16 cellular contexts compared by ENCODE assay signal in genomic region chr5:112316731-112317130, GRCh38.
DNase-seq lines count a peak whose midpoint lies in the region; ATAC-seq and TF ChIP-seq lines count a peak whose summit lies in the region.
"Had no signal": no experiment of that assay in that cellular context is flagged by ENCODE, and none has a peak within 500 bp of the region (broad histone marks: within the 10 kb centered on the region; RNA-seq: fewer than 3 reads in every experiment).

No MANE protein-coding gene starts in this region.

- CTCF ChIA-PET in HEK293 (lab: Yijun Ruan, JAX), result interaction anchor here (1.8 kb wide), 1 partner anchor 103 kb away, joined by 5 read pairs; no protein-coding TSS in a partner anchor

- no peak overlapping the region for H3K9ac ChIP-seq in parathyroid adenoma

- no peak overlapping the region for H2AFZ ChIP-seq in parathyroid adenoma

- H3K27me3 ChIP-seq in esophagus (ENCODE audit: control insufficient read depth in 1 of 2, insufficient read depth in 2 of 2, low read length in 2 of 2) (no peaks in the 10 kb centered on the region), parathyroid adenoma (ENCODE audit: control insufficient read depth, insufficient read depth, low read length) (no peaks in the 10 kb centered on the region)

- H3K4me3 ChIP-seq in HEK293 (ENCODE audit: low read depth, low read length), result no peak overlapping the region
- H3K4me3 ChIP-seq in esophagus (ENCODE audit: low read depth in 1 of 2, low read length in 2 of 2), result no peak overlapping the region
- no peak overlapping the region for H3K4me3 ChIP-seq in parathyroid adenoma (ENCODE audit: low read depth, low read length)
- H3K4me3 ChIP-seq: K562 had no signal

- WGBS in esophagus, 2 donors, result 48 to 57% methylated on average over 2 of the region's 2 CpGs

- TF ChIP-seq RAD21 in Ishikawa (IDR thresholded peaks at IDR 0.05; ENCODE audit: low read depth), result no peak

- H3K4me1 ChIP-seq in HEK293 (ENCODE audit: control insufficient read depth, insufficient read depth, low read length) (no peaks in the 10 kb centered on the region), esophagus (ENCODE audit: control insufficient read depth in 2 of 2, insufficient read depth in 2 of 2, low read length in 1 of 2) (peaks cover 0 to 4% of the 10 kb centered on the region in 2 donors), parathyroid adenoma (peaks cover 41% of the 10 kb centered on the region)
- H3K4me1 ChIP-seq: Caco-2 had no signal

- DNase-seq in HuH-7.5 (ENCODE audit: low spot score) (no peak), DMS153 treated with DMSO at 0.1 percent for 48 hours (lab: John Stamatoyannopoulos, UW; ENCODE audit: unreplicated experiment) (no peak)
- DNase-seq: Caco-2, DMS79 treated with DMSO at 0.1 percent for 48 hours, H7, MV-4-11, NCI-H187 treated with DMSO at 0.1 percent for 48 hours, NCI-H2171, NCI-H510A, NCI-H774 had no signal

- TF ChIP-seq CTCF in HEK293 (tag by site-specific recombination; IDR thresholded peaks at IDR 0.05) (no peak), parathyroid adenoma (IDR thresholded peaks at IDR 0.05) (no peak)

- no peak overlapping the region for H3K4me2 ChIP-seq in parathyroid adenoma (ENCODE audit: low read length)

- POLR2A ChIA-PET in HEK293 (lab: Yijun Ruan, JAX), result interaction anchor here (0.6 kb wide), 1 partner anchor 43 kb away, joined by 5 read pairs; no protein-coding TSS in a partner anchor

- H3K9me3 ChIP-seq in HEK293 (ENCODE audit: control insufficient read depth, insufficient read depth, low read depth, low read length), result no peaks in the 10 kb centered on the region
- no peaks in the 10 kb centered on the region for H3K9me3 ChIP-seq in esophagus (ENCODE audit: control insufficient read depth in 2 of 2, insufficient read depth in 1 of 2, low read depth in 1 of 2, low read length in 1 of 2)
- no peaks in the 10 kb centered on the region for H3K9me3 ChIP-seq in parathyroid adenoma (ENCODE audit: control insufficient read depth, low read length)
- H3K9me3 ChIP-seq: Caco-2 had no signal

- H3K27ac ChIP-seq in HEK293 (ENCODE audit: extremely low read depth, low read depth, low read length), result no peak overlapping the region
- peak overlapping the region; percentile 56 to 67 for H3K27ac ChIP-seq in esophagus (ENCODE audit: low read depth in 2 of 2, low read length in 1 of 2)
- H3K27ac ChIP-seq in parathyroid adenoma, result peak overlapping the region; percentile 13

- TF ChIP-seq EP300 in Ishikawa (IDR thresholded peaks at IDR 0.05; ENCODE audit: borderline replicate concordance), result peak; percentile 69; the same call in 1 of the 2 replicates

- H3K79me2 ChIP-seq in parathyroid adenoma, result peaks cover 19% of the 10 kb centered on the region

- ATAC-seq in HG03520 (IDR thresholded peaks at IDR 0.05; ENCODE audit: unreplicated experiment), result no peak
- ATAC-seq: K562 had no signal

- H3K36me3 ChIP-seq in HEK293 (ENCODE audit: control insufficient read depth in 2 of 2, insufficient read depth in 1 of 2, low read length in 2 of 2) (no peaks in the 10 kb centered on the region), esophagus (ENCODE audit: control insufficient read depth in 2 of 2, insufficient read depth in 2 of 2, low read length in 1 of 2) (no peaks in the 10 kb centered on the region), parathyroid adenoma (ENCODE audit: control insufficient read depth, insufficient read depth, low read length) (no peaks in the 10 kb centered on the region)

TF ChIP-seq in HEK293, 187 proteins besides CTCF, POLR2A, EP300 and RAD21:
- TF ChIP-seq ZIC2 (tag by site-specific recombination; IDR thresholded peaks at IDR 0.05), result no peak
- peak; percentile 29; the same call in 1 of the 2 replicates for TF ChIP-seq SCRT2 (tag by site-specific recombination; IDR thresholded peaks at IDR 0.05)

TF ChIP-seq in Ishikawa, 13 proteins besides CTCF, POLR2A, EP300 and RAD21:
- no peak for TF ChIP-seq CREB1 (IDR thresholded peaks at IDR 0.05; ENCODE audit: low read depth)
- TF ChIP-seq NFIC (IDR thresholded peaks at IDR 0.05), result peak; percentile 88
- peak; percentile 54; the same call in 1 of the 2 replicates for TF ChIP-seq TCF12 (IDR thresholded peaks at IDR 0.05; ENCODE audit: low read depth)
- TF ChIP-seq YY1 (IDR thresholded peaks at IDR 0.05; ENCODE audit: low read depth), result peak; percentile 40; the same call in 1 of the 2 replicates
- peak; percentile 48; the same call in 1 of the 2 replicates for TF ChIP-seq FOXM1 (IDR thresholded peaks at IDR 0.05; ENCODE audit: borderline replicate concordance, low read depth)
- no peak for TF ChIP-seq USF1 (IDR thresholded peaks at IDR 0.05)
- no peak for TF ChIP-seq EGR1 (IDR thresholded peaks at IDR 0.05)
- no peak for TF ChIP-seq CEBPB (IDR thresholded peaks at IDR 0.05)
- no peak for TF ChIP-seq ZBTB7A (IDR thresholded peaks at IDR 0.05; ENCODE audit: low read depth)
- no peak for TF ChIP-seq TAF1 (IDR thresholded peaks at IDR 0.05; ENCODE audit: low read depth)
- TF ChIP-seq MAX (IDR thresholded peaks at IDR 0.05), result no peak
- TF ChIP-seq TEAD4 (IDR thresholded peaks at IDR 0.05), result peak; percentile 33; the same call in 1 of the 2 replicates
- no peak for TF ChIP-seq REST (IDR thresholded peaks at IDR 0.05; ENCODE audit: low read depth)
